26 cellular contexts compared by ENCODE assay signal in genomic region chr17:27669850-27670249, GRCh38.
"Had no signal": no experiment of that assay in that cellular context is flagged by ENCODE, and none has a peak within 500 bp of the region (broad histone marks: within the 10 kb centered on the region; RNA-seq: fewer than 3 reads in every experiment).

No MANE protein-coding gene starts in this region.

- ATAC-seq: activated CD8-positive, alpha-beta T cell treated with anti-CD3 and anti-CD28 coated beads for 36 hours; activated T-cell treated with anti-CD3 and anti-CD28 coated beads, Interleukin-2, amount 50 U/mL, for 4 hours; activated T-helper 17 cell treated with anti-CD3 and anti-CD28 coated beads, Interleukin-2, amount 50 U/mL, for 72 hours; effector memory CD8-positive, alpha-beta T cell; gastroesophageal sphincter had no signal

- H3K27ac Mint-ChIP-seq: activated CD8-positive, alpha-beta T cell treated with anti-CD3 and anti-CD28 coated beads for 36 hours; activated naive CD8-positive, alpha-beta T cell; activated T-helper 17 cell treated with anti-CD3 and anti-CD28 coated beads, Interleukin-2, amount 50 U/mL, for 72 hours; effector memory CD8-positive, alpha-beta T cell had no signal

- H3K9me3 Mint-ChIP-seq: activated CD8-positive, alpha-beta T cell treated with anti-CD3 and anti-CD28 coated beads for 36 hours; activated T-cell treated with anti-CD3 and anti-CD28 coated beads, Interleukin-2, amount 50 U/mL, for 4 hours; activated T-helper 17 cell treated with anti-CD3 and anti-CD28 coated beads, Interleukin-2, amount 50 U/mL, for 72 hours; effector memory CD8-positive, alpha-beta T cell had no signal

- H3K4me1 ChIP-seq: esophagus squamous epithelium, gastroesophageal sphincter had no signal

- DNase-seq: activated CD4-positive, alpha-beta T cell treated with anti-CD3 and anti-CD28 coated beads for 1 hour; activated CD4-positive, alpha-beta T cell treated with anti-CD3 and anti-CD28 coated beads for 4 hours; activated CD4-positive, alpha-beta T cell treated with anti-CD3 and anti-CD28 coated beads, Interleukin-2, amount 50 U/mL, for 1 hour; activated CD4-positive, alpha-beta T cell treated with anti-CD3 and anti-CD28 coated beads, Interleukin-2, amount 50 U/mL, for 48 hours; activated CD4-positive, CD25-positive, alpha-beta regulatory T cell; activated CD8-positive, alpha-beta T cell treated with anti-CD3 and anti-CD28 coated beads for 36 hours; activated effector memory CD4-positive, alpha-beta T cell treated with Interleukin-2 at 50 U/mL for 16 hours; activated gamma-delta T cell treated with Interleukin-2 at 50 U/mL for 16 hours; activated naive CD4-positive, alpha-beta T cell treated with anti-CD3 and anti-CD28 coated beads, Interleukin-2, amount 50 U/mL, for 16 hours; activated naive CD4-positive, alpha-beta T cell treated with Interleukin-2 at 50 U/mL for 16 hours; activated T-cell treated with anti-CD3 and anti-CD28 coated beads, Interleukin-2, amount 50 U/mL, for 4 hours; amniotic stem cell; anterior cingulate cortex; brain microvascular endothelial cell; cerebellar nuclear complex; cortex of kidney; dermis blood vessel endothelial cell; effector CD4-positive, alpha-beta T cell; effector memory CD8-positive, alpha-beta T cell; esophagus squamous epithelium; foreskin melanocyte; T-helper 2 cell had no signal

- H3K9me3 ChIP-seq: esophagus squamous epithelium, gastroesophageal sphincter had no signal

- H3K36me3 Mint-ChIP-seq: activated naive CD8-positive, alpha-beta T cell had no signal

- H3K27me3 ChIP-seq: brain microvascular endothelial cell, esophagus squamous epithelium, gastroesophageal sphincter had no signal

- H3K27me3 Mint-ChIP-seq: activated CD8-positive, alpha-beta T cell treated with anti-CD3 and anti-CD28 coated beads for 36 hours; activated naive CD8-positive, alpha-beta T cell; activated T-helper 17 cell treated with anti-CD3 and anti-CD28 coated beads, Interleukin-2, amount 50 U/mL, for 72 hours had no signal

- H3K4me3 Mint-ChIP-seq: activated CD8-positive, alpha-beta T cell treated with anti-CD3 and anti-CD28 coated beads for 36 hours; activated naive CD8-positive, alpha-beta T cell; activated T-cell treated with anti-CD3 and anti-CD28 coated beads, Interleukin-2, amount 50 U/mL, for 4 hours; activated T-helper 17 cell treated with anti-CD3 and anti-CD28 coated beads, Interleukin-2, amount 50 U/mL, for 72 hours; effector memory CD8-positive, alpha-beta T cell had no signal

- H3K4me1 Mint-ChIP-seq: activated T-helper 17 cell treated with anti-CD3 and anti-CD28 coated beads, Interleukin-2, amount 50 U/mL, for 72 hours had no signal

- H3K27ac ChIP-seq: brain microvascular endothelial cell, epithelial cell of prostate, esophagus squamous epithelium, gastroesophageal sphincter had no signal

- H3K36me3 ChIP-seq: brain microvascular endothelial cell, esophagus squamous epithelium, gastroesophageal sphincter had no signal

- H3K4me3 ChIP-seq: esophagus squamous epithelium, gastroesophageal sphincter had no signal
